In the genomic region with DNA sequence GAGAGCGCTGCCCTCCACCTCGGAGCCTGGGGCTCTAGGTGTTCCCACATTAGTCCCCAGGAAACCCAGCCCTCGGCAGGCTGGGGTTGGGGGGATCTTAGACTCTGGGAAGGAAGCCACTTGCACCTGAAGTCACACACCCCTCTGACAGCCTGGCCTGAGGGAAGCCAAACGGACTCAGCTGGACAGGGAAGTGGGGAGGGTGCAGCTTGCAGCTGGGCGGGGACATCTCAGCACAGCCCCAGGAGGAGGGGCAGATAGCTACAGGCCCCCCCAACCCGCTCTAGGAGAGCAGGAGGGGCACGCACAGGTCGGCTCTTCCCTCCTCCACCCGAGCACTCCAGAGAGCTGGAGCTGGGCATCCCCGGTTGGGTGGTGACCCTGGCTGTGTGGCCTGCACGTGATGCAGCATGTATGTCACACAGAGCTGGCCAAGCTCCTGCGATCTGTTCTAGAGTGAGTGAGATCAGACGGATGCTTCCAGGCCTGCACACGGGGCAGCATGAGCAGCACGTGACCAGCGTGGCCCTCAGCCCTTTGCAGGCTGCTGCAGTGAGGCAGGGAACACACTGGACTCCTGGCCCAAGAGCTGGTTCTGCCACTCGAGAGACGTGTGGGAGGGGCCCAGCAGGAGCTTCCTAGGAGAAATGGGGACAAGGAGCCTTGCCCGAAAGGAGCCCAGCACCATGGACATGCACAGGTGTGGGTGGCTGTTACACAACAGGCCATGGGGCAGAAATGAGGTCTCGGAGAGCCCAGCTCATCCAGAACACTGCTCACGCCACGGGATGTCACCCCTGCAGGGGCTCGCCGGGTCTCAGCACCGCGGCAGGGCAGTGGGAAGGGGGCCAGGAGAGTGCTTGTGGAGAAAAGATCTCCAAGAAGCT, we compare ENCODE assay signal across 12 cellular contexts. TPM values are rescaled to one million over a fixed set of nuclear protein-coding genes. Genes with fewer than 3 reads are reported as not detected.
A peak's percentile ranks its signal among the peaks of the same experiment; 100 is the strongest.
DNase-seq lines count a peak whose midpoint lies in the region; ATAC-seq lines count a peak whose summit lies in the region.
"Had no signal": no experiment of that assay in that cellular context is flagged by ENCODE, and none has a peak within 500 bp of the region (broad histone marks: within the 10 kb centered on the region; RNA-seq: fewer than 3 reads in every experiment).

No MANE protein-coding gene starts in this region.

- no peak for ATAC-seq in HG03175 (IDR thresholded peaks at IDR 0.05; ENCODE audit: unreplicated experiment)
- ATAC-seq: activated CD4-positive, alpha-beta T cell treated with anti-CD3 and anti-CD28 coated beads for 36 hours had no signal

- DNase-seq in SK-N-DZ (ENCODE audit: low spot score): peak; percentile 60
- DNase-seq in head of caudate nucleus: peak in 40 of 42 donors; percentile 28 to 87 (median 60)
- DNase-seq in middle frontal gyrus (ENCODE audit: extremely low spot score, low spot score): peak; percentile 37
- peak; percentile 61 for DNase-seq in ureter (ENCODE audit: low spot score)
- DNase-seq in DMS153 treated with DMSO at 0.1 percent for 48 hours (lab: John Stamatoyannopoulos, UW; ENCODE audit: unreplicated experiment): no peak
- no peak for DNase-seq in D341Med (ENCODE audit: low spot score)
- DNase-seq: activated CD4-positive, alpha-beta T cell treated with anti-CD3 and anti-CD28 coated beads for 36 hours; CD8-positive, alpha-beta memory T cell; naive B cell; stimulated activated CD4-positive, alpha-beta T cell treated with anti-CD3 and anti-CD28 coated beads, Interleukin-15, amount 100 ng/mL, for 24 hours; SW 1271 had no signal

- intact Hi-C loops in head of caudate nucleus (cut with DNase I): no loop called here

RNA-seq across cellular contexts. Expression of gene KIFC3, which starts 15.4 kb away (rescaled TPM):
- 0.64 and 0.89 TPM in 2 replicates for polyA plus RNA-seq in SK-N-DZ (2014; cell fraction: cytosol; rRNA removed)
- polyA plus RNA-seq in SK-N-DZ (2014; cell fraction: nucleus; rRNA removed): 2.8 and 5.1 TPM in 2 replicates
- 117 TPM for total RNA-seq in ureter

RNA-seq across cellular contexts. Expression of gene KATNB1, which starts 51.3 kb away (rescaled TPM):
- polyA plus RNA-seq in SK-N-DZ (2014; cell fraction: cytosol; rRNA removed): 72.4 and 75.6 TPM in 2 replicates
- 225 and 228 TPM in 2 replicates for polyA plus RNA-seq in SK-N-DZ (2014; cell fraction: nucleus; rRNA removed)
- 19.0 TPM for total RNA-seq in ureter

Comparison
In these comparisons a context has a peak if more than half of its experiments do, and no peak if none do; other contexts are left out.
1. DNase-seq: peak in SK-N-DZ (single experiment), head of caudate nucleus (40 of 42), middle frontal gyrus (single experiment) and ureter (single experiment); none in DMS153 treated with DMSO at 0.1 percent for 48 hours (single experiment) and D341Med (single experiment).